ENCODE assay signal across 7 cellular contexts in the genomic region with DNA sequence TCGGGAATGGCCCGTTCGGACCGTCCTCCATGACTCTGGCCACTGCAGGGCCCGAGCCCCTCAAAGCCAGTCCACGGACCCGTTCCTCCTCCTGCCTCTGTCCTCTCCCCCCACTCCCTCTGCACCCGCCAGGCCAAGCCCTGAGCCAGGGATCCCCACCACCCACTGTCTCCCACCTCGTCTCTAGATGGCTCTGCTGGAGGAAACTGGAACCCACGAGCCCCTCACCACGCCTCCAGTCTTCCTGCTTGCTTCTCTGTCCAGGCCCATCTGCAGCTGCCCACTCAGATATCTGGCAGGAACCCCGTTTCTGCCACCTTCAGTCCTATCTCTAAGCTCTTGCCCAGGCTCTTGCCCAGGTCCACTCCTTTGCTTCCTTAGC. TPM values are rescaled to one million over a fixed set of nuclear protein-coding genes. Genes with fewer than 3 reads are reported as not detected.
DNase-seq lines count a peak whose midpoint lies in the region; ATAC-seq and TF ChIP-seq lines count a peak whose summit lies in the region.

No MANE protein-coding gene starts in this region.

- H3K27me3 ChIP-seq in HUES48 (ENCODE audit: control insufficient read depth, insufficient read depth, low read length): peaks cover 61% of the 10 kb centered on the region
- peaks cover 43% of the 10 kb centered on the region for H3K27me3 ChIP-seq in iPS-15b (ENCODE audit: control insufficient read depth, insufficient read depth, low read length)
- peaks cover 0 to 11% of the 10 kb centered on the region in 2 donors for H3K27me3 ChIP-seq in body of pancreas

- H3K36me3 ChIP-seq in HUES48 (ENCODE audit: control insufficient read depth, insufficient read depth, low read length): no peaks in the 10 kb centered on the region
- no peaks in the 10 kb centered on the region for H3K36me3 ChIP-seq in iPS-15b (ENCODE audit: control insufficient read depth, insufficient read depth, low read length)
- no peaks in the 10 kb centered on the region for H3K36me3 ChIP-seq in body of pancreas (replicated peaks in 1 of 2; ENCODE audit: insufficient read depth in 1 of 2, low read depth in 2 of 2)

- H3K9me3 ChIP-seq in HUES48 (ENCODE audit: control insufficient read depth, insufficient read depth, low read length) (no peaks in the 10 kb centered on the region), iPS-15b (ENCODE audit: control insufficient read depth, insufficient read depth, low read length) (no peaks in the 10 kb centered on the region), body of pancreas (no peaks in the 10 kb centered on the region)

- no peak overlapping the region for H3K27ac Mint-ChIP-seq in activated naive CD8-positive, alpha-beta T cell
- H3K27ac Mint-ChIP-seq in stimulated activated effector memory CD8-positive, alpha-beta T cell treated with anti-CD3 and anti-CD28 coated beads, Interleukin-12 subunit alpha, Interleukin-12 subunit beta, amount 100 ng/mL, for 72 hours: no peak overlapping the region

- WGBS in body of pancreas, 2 donors: 32 to 33% methylated on average over 12 of the region's 12 CpGs

- no peak for ATAC-seq in stimulated activated effector memory CD8-positive, alpha-beta T cell treated with anti-CD3 and anti-CD28 coated beads, Interleukin-12 subunit alpha, Interleukin-12 subunit beta, amount 100 ng/mL, for 72 hours
- no peak for ATAC-seq in HG03159 (IDR thresholded peaks at IDR 0.05; ENCODE audit: unreplicated experiment)
- no peak for ATAC-seq in body of pancreas

- H3K4me3 Mint-ChIP-seq in activated naive CD8-positive, alpha-beta T cell: peak overlapping the region; percentile 79
- peak overlapping the region; percentile 66 for H3K4me3 Mint-ChIP-seq in stimulated activated effector memory CD8-positive, alpha-beta T cell treated with anti-CD3 and anti-CD28 coated beads, Interleukin-12 subunit alpha, Interleukin-12 subunit beta, amount 100 ng/mL, for 72 hours

- H3K4me1 ChIP-seq in HUES48 (ENCODE audit: control insufficient read depth, insufficient read depth, low read length) (no peaks in the 10 kb centered on the region; the same call in 1 of the 2 replicates), iPS-15b (ENCODE audit: control insufficient read depth, insufficient read depth, low read length) (no peaks in the 10 kb centered on the region), body of pancreas (peaks cover 13% of the 10 kb centered on the region)

- no peak for DNase-seq in stimulated activated effector memory CD8-positive, alpha-beta T cell treated with anti-CD3 and anti-CD28 coated beads, Interleukin-12 subunit alpha, Interleukin-12 subunit beta, amount 100 ng/mL, for 72 hours (ENCODE audit: low spot score in 2 of 2)
- DNase-seq in body of pancreas (no peak), iPS-NIHi7 (ENCODE audit: extremely low spot score) (no peak)

- H3K9me3 Mint-ChIP-seq in activated naive CD8-positive, alpha-beta T cell (ENCODE audit: low read depth): no peaks in the 10 kb centered on the region
- no peaks in the 10 kb centered on the region for H3K9me3 Mint-ChIP-seq in stimulated activated effector memory CD8-positive, alpha-beta T cell treated with anti-CD3 and anti-CD28 coated beads, Interleukin-12 subunit alpha, Interleukin-12 subunit beta, amount 100 ng/mL, for 72 hours

- H3K9ac ChIP-seq in HUES48 (ENCODE audit: low read depth, low read length) (0 out of 2 replicates have a peak overlapping the region, but pooled peaks have one; percentile 30), iPS-15b (ENCODE audit: low read depth, low read length) (peak overlapping the region; percentile 61)

- H3K36me3 Mint-ChIP-seq in activated naive CD8-positive, alpha-beta T cell: no peaks in the 10 kb centered on the region
- H3K36me3 Mint-ChIP-seq in stimulated activated effector memory CD8-positive, alpha-beta T cell treated with anti-CD3 and anti-CD28 coated beads, Interleukin-12 subunit alpha, Interleukin-12 subunit beta, amount 100 ng/mL, for 72 hours: no peaks in the 10 kb centered on the region

- peaks cover 16% of the 10 kb centered on the region for H3K4me1 Mint-ChIP-seq in activated naive CD8-positive, alpha-beta T cell (ENCODE audit: low read depth)
- H3K4me1 Mint-ChIP-seq in stimulated activated effector memory CD8-positive, alpha-beta T cell treated with anti-CD3 and anti-CD28 coated beads, Interleukin-12 subunit alpha, Interleukin-12 subunit beta, amount 100 ng/mL, for 72 hours: peaks cover 23% of the 10 kb centered on the region

- peak overlapping the region; percentile 59 for H3K4me3 ChIP-seq in HUES48 (ENCODE audit: low read depth, low read length)
- peak overlapping the region; percentile 65 for H3K4me3 ChIP-seq in iPS-15b (ENCODE audit: low read depth, low read length)
- no peak overlapping the region for H3K4me3 ChIP-seq in body of pancreas

- H3K27ac ChIP-seq in HUES48 (ENCODE audit: low read depth, low read length): no peak overlapping the region
- no peak overlapping the region for H3K27ac ChIP-seq in body of pancreas

- intact Hi-C loops in body of pancreas (cut with DNase I): no loop called here

- H3K27me3 Mint-ChIP-seq in activated naive CD8-positive, alpha-beta T cell: peaks cover 10% of the 10 kb centered on the region

- no peak for TF ChIP-seq POLR2A in body of pancreas (IDR thresholded peaks at IDR 0.05)

- TF ChIP-seq CTCF in body of pancreas (IDR thresholded peaks at IDR 0.05): no peak

RNA-seq across cellular contexts. Expression of a gene that starts 24.3 kb away (rescaled TPM):
- total RNA-seq in body of pancreas: 1 to 10 TPM; 1.0 to 1.6 TPM

RNA-seq across cellular contexts. Expression of a gene that starts 43.0 kb away (rescaled TPM):
- 10 to 100 TPM; 61.2 to 76.1 TPM for total RNA-seq in body of pancreas

RNA-seq across cellular contexts. Expression of a gene that starts 50.3 kb away (rescaled TPM):
- total RNA-seq in body of pancreas: 10 to 100 TPM; 19.1 to 35.5 TPM

Comparison
In these comparisons a context has a peak if more than half of its experiments do, and no peak if none do; other contexts are left out.
1. H3K4me3 ChIP-seq: peak in HUES48 (single experiment) and iPS-15b (single experiment); none in body of pancreas (0 of 2).